Comparison of ENCODE assay signal across 1 cellular context in the genomic region with DNA sequence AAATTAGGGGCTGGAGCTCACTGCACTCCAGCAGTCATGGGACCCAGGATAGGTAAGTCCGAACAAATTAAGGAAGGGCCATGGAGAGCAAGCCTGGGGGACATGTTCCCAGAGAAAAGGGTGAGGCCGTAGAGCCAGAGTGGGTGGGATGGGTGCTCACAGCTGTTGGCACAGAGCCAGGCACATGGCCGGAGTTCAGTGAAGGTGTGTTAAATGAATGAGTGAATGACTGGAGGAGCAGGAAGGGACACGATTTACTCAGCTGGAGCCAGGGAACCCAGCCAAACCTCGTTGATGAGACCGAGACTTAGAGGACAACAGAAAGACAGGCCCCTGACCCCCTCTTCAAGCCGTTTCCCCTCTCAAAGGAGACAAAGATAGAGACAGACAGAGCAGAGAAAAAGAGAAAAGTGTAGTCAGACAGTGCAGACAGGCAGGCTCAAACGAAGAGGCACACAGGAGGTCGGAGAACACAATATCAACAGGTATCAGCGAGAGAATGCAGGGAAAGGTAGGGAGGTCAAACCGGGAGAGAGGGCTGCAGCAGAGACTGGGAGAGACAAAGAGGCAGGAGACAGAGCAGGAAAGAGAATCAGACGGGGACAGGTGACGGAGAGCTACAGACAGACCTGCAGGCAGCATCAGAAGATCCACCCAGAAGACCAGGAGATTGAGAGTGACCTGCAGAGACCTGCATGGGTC.
TF ChIP-seq lines count a peak whose summit lies in the region.

No MANE protein-coding gene starts in this region.

TF ChIP-seq in SK-N-SH, 30 proteins besides CTCF, POLR2A, EP300 and RAD21 (continued from another document):
- TF ChIP-seq, protein P1, sequence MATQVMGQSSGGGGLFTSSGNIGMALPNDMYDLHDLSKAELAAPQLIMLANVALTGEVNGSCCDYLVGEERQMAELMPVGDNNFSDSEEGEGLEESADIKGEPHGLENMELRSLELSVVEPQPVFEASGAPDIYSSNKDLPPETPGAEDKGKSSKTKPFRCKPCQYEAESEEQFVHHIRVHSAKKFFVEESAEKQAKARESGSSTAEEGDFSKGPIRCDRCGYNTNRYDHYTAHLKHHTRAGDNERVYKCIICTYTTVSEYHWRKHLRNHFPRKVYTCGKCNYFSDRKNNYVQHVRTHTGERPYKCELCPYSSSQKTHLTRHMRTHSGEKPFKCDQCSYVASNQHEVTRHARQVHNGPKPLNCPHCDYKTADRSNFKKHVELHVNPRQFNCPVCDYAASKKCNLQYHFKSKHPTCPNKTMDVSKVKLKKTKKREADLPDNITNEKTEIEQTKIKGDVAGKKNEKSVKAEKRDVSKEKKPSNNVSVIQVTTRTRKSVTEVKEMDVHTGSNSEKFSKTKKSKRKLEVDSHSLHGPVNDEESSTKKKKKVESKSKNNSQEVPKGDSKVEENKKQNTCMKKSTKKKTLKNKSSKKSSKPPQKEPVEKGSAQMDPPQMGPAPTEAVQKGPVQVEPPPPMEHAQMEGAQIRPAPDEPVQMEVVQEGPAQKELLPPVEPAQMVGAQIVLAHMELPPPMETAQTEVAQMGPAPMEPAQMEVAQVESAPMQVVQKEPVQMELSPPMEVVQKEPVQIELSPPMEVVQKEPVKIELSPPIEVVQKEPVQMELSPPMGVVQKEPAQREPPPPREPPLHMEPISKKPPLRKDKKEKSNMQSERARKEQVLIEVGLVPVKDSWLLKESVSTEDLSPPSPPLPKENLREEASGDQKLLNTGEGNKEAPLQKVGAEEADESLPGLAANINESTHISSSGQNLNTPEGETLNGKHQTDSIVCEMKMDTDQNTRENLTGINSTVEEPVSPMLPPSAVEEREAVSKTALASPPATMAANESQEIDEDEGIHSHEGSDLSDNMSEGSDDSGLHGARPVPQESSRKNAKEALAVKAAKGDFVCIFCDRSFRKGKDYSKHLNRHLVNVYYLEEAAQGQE (IDR thresholded peaks at IDR 0.05; ENCODE audit: low read depth, low read length): no peak
- TF ChIP-seq, protein P2, sequence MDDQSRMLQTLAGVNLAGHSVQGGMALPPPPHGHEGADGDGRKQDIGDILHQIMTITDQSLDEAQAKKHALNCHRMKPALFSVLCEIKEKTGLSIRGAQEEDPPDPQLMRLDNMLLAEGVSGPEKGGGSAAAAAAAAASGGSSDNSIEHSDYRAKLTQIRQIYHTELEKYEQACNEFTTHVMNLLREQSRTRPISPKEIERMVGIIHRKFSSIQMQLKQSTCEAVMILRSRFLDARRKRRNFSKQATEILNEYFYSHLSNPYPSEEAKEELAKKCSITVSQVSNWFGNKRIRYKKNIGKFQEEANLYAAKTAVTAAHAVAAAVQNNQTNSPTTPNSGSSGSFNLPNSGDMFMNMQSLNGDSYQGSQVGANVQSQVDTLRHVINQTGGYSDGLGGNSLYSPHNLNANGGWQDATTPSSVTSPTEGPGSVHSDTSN (IDR thresholded peaks at IDR 0.05): no peak
- TF ChIP-seq POLR2AphosphoS5 (IDR thresholded peaks at IDR 0.05; ENCODE audit: low read depth, low read length) (no peak), GATA2 (CRISPR knock-in tag; IDR thresholded peaks at IDR 0.05) (no peak), EZH2phosphoT487 (IDR thresholded peaks at IDR 0.05; ENCODE audit: borderline replicate concordance, low read depth) (no peak), NFIC (IDR thresholded peaks at IDR 0.05; ENCODE audit: borderline replicate concordance) (no peak), TAF1 (IDR thresholded peaks at IDR 0.05; ENCODE audit: borderline replicate concordance, low read depth, low read length) (no peak), CHD2 (IDR thresholded peaks at IDR 0.05; ENCODE audit: low read length, partially characterized antibody) (no peak), RFX5 (IDR thresholded peaks at IDR 0.05; ENCODE audit: low read length) (no peak), TCF12 (IDR thresholded peaks at IDR 0.05) (no peak), ELF1 (IDR thresholded peaks at IDR 0.05) (no peak), NRF1 (IDR thresholded peaks at IDR 0.05; ENCODE audit: low read depth, low read length) (no peak), SIN3A (IDR thresholded peaks at IDR 0.05; ENCODE audit: borderline replicate concordance, low read depth, low read length) (no peak), GABPA (IDR thresholded peaks at IDR 0.05; ENCODE audit: low read depth) (no peak), TEAD4 (IDR thresholded peaks at IDR 0.05; ENCODE audit: borderline replicate concordance, insufficient read depth) (no peak)
- TF ChIP-seq, protein P3, sequence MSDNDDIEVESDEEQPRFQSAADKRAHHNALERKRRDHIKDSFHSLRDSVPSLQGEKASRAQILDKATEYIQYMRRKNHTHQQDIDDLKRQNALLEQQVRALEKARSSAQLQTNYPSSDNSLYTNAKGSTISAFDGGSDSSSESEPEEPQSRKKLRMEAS (IDR thresholded peaks at IDR 0.05; ENCODE audit: low read depth): no peak
- TF ChIP-seq, protein P4, sequence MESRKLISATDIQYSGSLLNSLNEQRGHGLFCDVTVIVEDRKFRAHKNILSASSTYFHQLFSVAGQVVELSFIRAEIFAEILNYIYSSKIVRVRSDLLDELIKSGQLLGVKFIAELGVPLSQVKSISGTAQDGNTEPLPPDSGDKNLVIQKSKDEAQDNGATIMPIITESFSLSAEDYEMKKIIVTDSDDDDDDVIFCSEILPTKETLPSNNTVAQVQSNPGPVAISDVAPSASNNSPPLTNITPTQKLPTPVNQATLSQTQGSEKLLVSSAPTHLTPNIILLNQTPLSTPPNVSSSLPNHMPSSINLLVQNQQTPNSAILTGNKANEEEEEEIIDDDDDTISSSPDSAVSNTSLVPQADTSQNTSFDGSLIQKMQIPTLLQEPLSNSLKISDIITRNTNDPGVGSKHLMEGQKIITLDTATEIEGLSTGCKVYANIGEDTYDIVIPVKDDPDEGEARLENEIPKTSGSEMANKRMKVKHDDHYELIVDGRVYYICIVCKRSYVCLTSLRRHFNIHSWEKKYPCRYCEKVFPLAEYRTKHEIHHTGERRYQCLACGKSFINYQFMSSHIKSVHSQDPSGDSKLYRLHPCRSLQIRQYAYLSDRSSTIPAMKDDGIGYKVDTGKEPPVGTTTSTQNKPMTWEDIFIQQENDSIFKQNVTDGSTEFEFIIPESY (IDR thresholded peaks at IDR 0.05; ENCODE audit: borderline replicate concordance, low read depth): no peak
- TF ChIP-seq, protein P5, sequence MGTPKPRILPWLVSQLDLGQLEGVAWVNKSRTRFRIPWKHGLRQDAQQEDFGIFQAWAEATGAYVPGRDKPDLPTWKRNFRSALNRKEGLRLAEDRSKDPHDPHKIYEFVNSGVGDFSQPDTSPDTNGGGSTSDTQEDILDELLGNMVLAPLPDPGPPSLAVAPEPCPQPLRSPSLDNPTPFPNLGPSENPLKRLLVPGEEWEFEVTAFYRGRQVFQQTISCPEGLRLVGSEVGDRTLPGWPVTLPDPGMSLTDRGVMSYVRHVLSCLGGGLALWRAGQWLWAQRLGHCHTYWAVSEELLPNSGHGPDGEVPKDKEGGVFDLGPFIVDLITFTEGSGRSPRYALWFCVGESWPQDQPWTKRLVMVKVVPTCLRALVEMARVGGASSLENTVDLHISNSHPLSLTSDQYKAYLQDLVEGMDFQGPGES (IDR thresholded peaks at IDR 0.05; ENCODE audit: low read depth, low read length): no peak
